In the genomic region with DNA sequence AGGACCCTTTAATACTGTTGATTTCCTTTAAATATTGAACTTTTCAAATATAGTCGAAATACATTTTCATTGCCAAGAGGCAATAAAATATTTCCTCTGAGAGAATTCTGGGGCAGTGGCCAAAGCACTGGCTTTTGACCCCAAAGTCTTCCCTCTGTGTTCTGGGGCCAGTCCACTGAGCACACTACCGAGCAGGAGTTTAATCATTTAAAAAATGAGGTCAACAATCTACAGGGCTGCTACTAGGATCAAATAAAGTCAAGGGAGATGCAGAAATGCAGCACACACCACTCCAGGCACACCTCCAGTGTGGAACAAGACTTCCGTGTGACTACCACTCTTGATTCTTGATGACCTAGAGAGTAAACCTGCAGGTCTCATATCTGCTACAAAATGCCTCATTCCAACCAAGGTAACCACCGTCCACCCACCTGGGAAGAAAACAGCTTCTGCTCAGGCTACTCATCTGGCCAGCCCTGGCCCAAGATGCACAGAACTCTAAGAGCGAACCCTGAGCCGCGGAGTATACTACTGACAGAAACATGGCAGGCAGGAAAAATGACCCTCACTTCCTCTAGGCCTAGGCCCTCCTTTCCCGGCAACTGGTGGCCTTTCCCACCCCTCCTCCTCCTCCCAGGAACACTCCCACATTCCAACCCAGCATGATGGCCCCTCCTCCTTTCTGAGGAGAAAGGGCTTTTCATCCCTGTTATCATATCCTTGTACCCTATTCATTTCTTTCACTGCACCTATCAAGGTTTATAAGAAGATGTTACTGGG, we compare ENCODE assay signal across 20 cellular contexts.
A peak's percentile ranks its signal among the peaks of the same experiment; 100 is the strongest.
DNase-seq lines count a peak whose midpoint lies in the region; ATAC-seq and TF ChIP-seq lines count a peak whose summit lies in the region.
"Had no signal": no experiment of that assay in that cellular context is flagged by ENCODE, and none has a peak within 500 bp of the region (broad histone marks: within the 10 kb centered on the region; RNA-seq: fewer than 3 reads in every experiment).

No MANE protein-coding gene starts in this region.

- no peak overlapping the region for H2BK120ac ChIP-seq in H9 (ENCODE audit: low read depth, low read length, poor library complexity, severe bottlenecking)

- no peak overlapping the region for H4K91ac ChIP-seq in H9 (ENCODE audit: insufficient read length, low read depth, low read length)

- no peak overlapping the region for H3K9ac ChIP-seq in H9 (ENCODE audit: extremely low read depth, insufficient read length, low read length)

- no peaks in the 10 kb centered on the region for H3K36me3 Mint-ChIP-seq in H9 (ENCODE audit: insufficient read depth in 1 of 3, low read depth in 3 of 3)
- H3K36me3 Mint-ChIP-seq in activated CD4-positive, alpha-beta memory T cell treated with anti-CD3 and anti-CD28 coated beads, Interleukin-2, amount 10 ng/mL, durations not matched to agents 7 days and 5 days (ENCODE audit: low read depth): peaks cover 7% of the 10 kb centered on the region

- no peak overlapping the region for H3K4me2 ChIP-seq in H9 (ENCODE audit: insufficient read depth, insufficient read length, low read length)

- no peak overlapping the region for H3T11ph ChIP-seq in H9 (ENCODE audit: low read length)

- WGBS in H9 (ENCODE audit: extremely low coverage, insufficient read length, low lambda C conversion rate): no CpG with 5 or more reads among the region's 8 CpGs
- WGBS in transverse colon (ENCODE audit: low coverage in 1 of 2), 2 donors: 32 to 70% methylated on average over 2 to 8 of the region's 8 CpGs

- no peaks in the 10 kb centered on the region for H4K20me1 ChIP-seq in H9 (ENCODE audit: control insufficient read depth, insufficient read depth, insufficient read length)

- H2BK5ac ChIP-seq in H9 (ENCODE audit: insufficient read length, low read length): no peak overlapping the region

- H3K23ac ChIP-seq in H9 (ENCODE audit: insufficient read length, low read depth, low read length): no peak overlapping the region

- H2BK20ac ChIP-seq in H9 (ENCODE audit: low read depth, low read length, poor library complexity, severe bottlenecking): no peak overlapping the region

- H3K27ac Mint-ChIP-seq in H9: peak overlapping the region; percentile 21 to 96 (median 89)
- H3K27ac Mint-ChIP-seq in activated CD4-positive, alpha-beta memory T cell treated with anti-CD3 and anti-CD28 coated beads, Interleukin-2, amount 10 ng/mL, durations not matched to agents 7 days and 5 days: no peak overlapping the region
- H3K27ac Mint-ChIP-seq: activated naive CD4-positive, alpha-beta T cell treated with anti-CD3 and anti-CD28 coated beads, Interleukin-2, amount 10 ng/mL, durations not matched to agents 7 days and 5 days had no signal

- H3K18ac ChIP-seq in H9 (ENCODE audit: insufficient read length, low read depth, low read length): no peak overlapping the region

- peak; percentile 68 for DNase-seq in H9
- DNase-seq in caudate nucleus (lab: John Stamatoyannopoulos, UW): no peak
- DNase-seq in left lobe of liver (ENCODE audit: low spot score): peak; percentile 84
- peak; percentile 28 for DNase-seq in renal cortical epithelial cell (ENCODE audit: low read depth)
- no peak for DNase-seq in transverse colon
- no peak for DNase-seq in activated gamma-delta T cell treated with Interleukin-2 at 50 U/mL for 16 hours
- DNase-seq in activated CD4-positive, alpha-beta memory T cell treated with anti-CD3 and anti-CD28 coated beads, Interleukin-2, amount 10 ng/mL, durations not matched to agents 7 days and 5 days: no peak
- DNase-seq: activated naive CD4-positive, alpha-beta T cell treated with anti-CD3 and anti-CD28 coated beads, Interleukin-2, amount 10 ng/mL, durations not matched to agents 7 days and 5 days; C1 segment of cervical spinal cord; cerebellar nuclear complex; erythroblast; GDM1; heart left ventricle; midbrain; NCI-H1048; NCI-H2227 treated with DMSO at 0.1 percent for 48 hours; psoas muscle had no signal

- H3K4me1 Mint-ChIP-seq in H9: peaks cover 23 to 26% of the 10 kb centered on the region in 2 experiments
- H3K4me1 Mint-ChIP-seq in activated CD4-positive, alpha-beta memory T cell treated with anti-CD3 and anti-CD28 coated beads, Interleukin-2, amount 10 ng/mL, durations not matched to agents 7 days and 5 days: peaks cover 26% of the 10 kb centered on the region

- no peak overlapping the region for H3K14ac ChIP-seq in H9 (ENCODE audit: insufficient read depth, low read length)

- POLR2A ChIA-PET in activated CD4-positive, alpha-beta memory T cell treated with anti-CD3 and anti-CD28 coated beads, Interleukin-2, amount 10 ng/mL, durations not matched to agents 7 days and 5 days (lab: Charles Lee): no interaction called here

- no peaks in the 10 kb centered on the region; the same call in 1 of the 2 replicates for H3K4me1 ChIP-seq in H9 (ENCODE audit: insufficient read depth, low read length)
- H3K4me1 ChIP-seq in transverse colon: peaks cover 0 to 28% (median 12%) of the 10 kb centered on the region in 4 donors
- H3K4me1 ChIP-seq: psoas muscle had no signal

- H3K4ac ChIP-seq in H9 (ENCODE audit: low read depth, low read length): no peak overlapping the region

- no peak for TF ChIP-seq EP300 in transverse colon (IDR thresholded peaks at IDR 0.05; ENCODE audit: low read depth)

- H3K27ac ChIP-seq in H9 (ENCODE audit: insufficient read length, low read depth, low read length) (no peak overlapping the region), caudate nucleus (ENCODE audit: low read depth, low read length) (peak overlapping the region; percentile 38), transverse colon (no peak overlapping the region)
- H3K27ac ChIP-seq: psoas muscle, SK-N-MC, vagina had no signal

- H3K27me3 ChIP-seq in H9 (ENCODE audit: insufficient read depth, low read length) (no peaks in the 10 kb centered on the region), transverse colon (no peaks in the 10 kb centered on the region)
- H3K27me3 ChIP-seq: heart left ventricle, vagina had no signal

- TF ChIP-seq POLR2A in transverse colon (IDR thresholded peaks at IDR 0.05): no peak

- no peak overlapping the region for H4K8ac ChIP-seq in H9 (replicated peaks; ENCODE audit: insufficient read length, low read depth, low read length)

- no peaks in the 10 kb centered on the region for H3K36me3 ChIP-seq in transverse colon
- H3K36me3 ChIP-seq: heart left ventricle, vagina had no signal

- no peaks in the 10 kb centered on the region; the same call in 1 of the 2 replicates for H3K27me3 Mint-ChIP-seq in H9 (ENCODE audit: low read depth)
- no peaks in the 10 kb centered on the region for H3K27me3 Mint-ChIP-seq in activated CD4-positive, alpha-beta memory T cell treated with anti-CD3 and anti-CD28 coated beads, Interleukin-2, amount 10 ng/mL, durations not matched to agents 7 days and 5 days
- H3K27me3 Mint-ChIP-seq: activated naive CD4-positive, alpha-beta T cell treated with anti-CD3 and anti-CD28 coated beads, Interleukin-2, amount 10 ng/mL, durations not matched to agents 7 days and 5 days had no signal

- H3K9me3 Mint-ChIP-seq in H9: no peaks in the 10 kb centered on the region; a peak in 1 of 5 replicates
- peaks cover 7% of the 10 kb centered on the region for H3K9me3 Mint-ChIP-seq in activated CD4-positive, alpha-beta memory T cell treated with anti-CD3 and anti-CD28 coated beads, Interleukin-2, amount 10 ng/mL, durations not matched to agents 7 days and 5 days

- intact Hi-C loops in transverse colon (cut with DNase I; ENCODE audit: low total_unique reads): no loop called here

- no peaks in the 10 kb centered on the region for H3K9me3 ChIP-seq in H9 (ENCODE audit: control insufficient read depth, low read depth, low read length)
- H3K9me3 ChIP-seq in transverse colon: no peaks in the 10 kb centered on the region
- H3K9me3 ChIP-seq: vagina had no signal

- H3K23me2 ChIP-seq in H9 (ENCODE audit: insufficient read length, low read depth, low read length, poor library complexity, severe bottlenecking): no peaks in the 10 kb centered on the region

- no peak overlapping the region for H2AK5ac ChIP-seq in H9 (ENCODE audit: insufficient read length, low read length)

- H2BK12ac ChIP-seq in H9 (ENCODE audit: insufficient read length, low read depth, low read length): no peak overlapping the region

- no peaks in the 10 kb centered on the region for H3K79me1 ChIP-seq in H9 (ENCODE audit: insufficient read depth, low read depth, low read length, poor library complexity, severe bottlenecking)

- peak overlapping the region in 1 of 2 experiments; percentile 49; a peak in 1 of 5 replicates for H3K4me3 Mint-ChIP-seq in H9
- H3K4me3 Mint-ChIP-seq in activated CD4-positive, alpha-beta memory T cell treated with anti-CD3 and anti-CD28 coated beads, Interleukin-2, amount 10 ng/mL, durations not matched to agents 7 days and 5 days: no peak overlapping the region
- H3K4me3 Mint-ChIP-seq: activated naive CD4-positive, alpha-beta T cell treated with anti-CD3 and anti-CD28 coated beads, Interleukin-2, amount 10 ng/mL, durations not matched to agents 7 days and 5 days had no signal

- no peak overlapping the region for H2BK15ac ChIP-seq in H9 (ENCODE audit: low read depth, low read length)

- no peak for TF ChIP-seq CTCF in H9 (conservative IDR thresholded peaks at IDR 0.05)
- TF ChIP-seq CTCF in transverse colon (IDR thresholded peaks at IDR 0.05): no peak

- in situ Hi-C loops in transverse colon (cut with MboI; ENCODE audit: low pct_ligation_motif_present in 1 of 4, low pct_unique_long_range_greater_than_20kb in 1 of 4, low sequenced_read_pairs in 3 of 4): loop anchor here in 3 of 4 donors (10.0 to 25.0 kb wide), 2 partner anchors 191 to 193 kb away; a partner anchor contains a TSS

- ATAC-seq in left lobe of liver (peak; percentile 79), HG03469 (IDR thresholded peaks at IDR 0.05; ENCODE audit: unreplicated experiment) (no peak)
- ATAC-seq: heart left ventricle, psoas muscle had no signal

- no peak overlapping the region for H3K4me3 ChIP-seq in transverse colon
- H3K4me3 ChIP-seq: heart left ventricle, psoas muscle, SK-N-MC, vagina had no signal

- H4K5ac ChIP-seq in H9 (ENCODE audit: insufficient read length, low read depth, low read length): no peak overlapping the region

- no peaks in the 10 kb centered on the region for H3K79me2 ChIP-seq in H9 (ENCODE audit: insufficient read depth, low read length)

- CTCF ChIA-PET in activated CD4-positive, alpha-beta memory T cell treated with anti-CD3 and anti-CD28 coated beads, Interleukin-2, amount 10 ng/mL, durations not matched to agents 7 days and 5 days (lab: Charles Lee): no interaction called here

- H3K56ac ChIP-seq in H9 (ENCODE audit: insufficient read length, low read depth, low read length): no peak overlapping the region

- no peak overlapping the region for H2AFZ ChIP-seq in H9 (ENCODE audit: low read length)

Comparison
In these comparisons a context has a peak if more than half of its experiments do, and no peak if none do; other contexts are left out.
1. DNase-seq: peak in H9 (single experiment), left lobe of liver (single experiment) and renal cortical epithelial cell (single experiment); none in caudate nucleus (0 of 61), transverse colon (single experiment), activated gamma-delta T cell treated with Interleukin-2 at 50 U/mL for 16 hours (single experiment) and activated CD4-positive, alpha-beta memory T cell treated with anti-CD3 and anti-CD28 coated beads, Interleukin-2, amount 10 ng/mL, durations not matched to agents 7 days and 5 days (single experiment).